8 cellular contexts compared by ENCODE assay signal in the genomic region with DNA sequence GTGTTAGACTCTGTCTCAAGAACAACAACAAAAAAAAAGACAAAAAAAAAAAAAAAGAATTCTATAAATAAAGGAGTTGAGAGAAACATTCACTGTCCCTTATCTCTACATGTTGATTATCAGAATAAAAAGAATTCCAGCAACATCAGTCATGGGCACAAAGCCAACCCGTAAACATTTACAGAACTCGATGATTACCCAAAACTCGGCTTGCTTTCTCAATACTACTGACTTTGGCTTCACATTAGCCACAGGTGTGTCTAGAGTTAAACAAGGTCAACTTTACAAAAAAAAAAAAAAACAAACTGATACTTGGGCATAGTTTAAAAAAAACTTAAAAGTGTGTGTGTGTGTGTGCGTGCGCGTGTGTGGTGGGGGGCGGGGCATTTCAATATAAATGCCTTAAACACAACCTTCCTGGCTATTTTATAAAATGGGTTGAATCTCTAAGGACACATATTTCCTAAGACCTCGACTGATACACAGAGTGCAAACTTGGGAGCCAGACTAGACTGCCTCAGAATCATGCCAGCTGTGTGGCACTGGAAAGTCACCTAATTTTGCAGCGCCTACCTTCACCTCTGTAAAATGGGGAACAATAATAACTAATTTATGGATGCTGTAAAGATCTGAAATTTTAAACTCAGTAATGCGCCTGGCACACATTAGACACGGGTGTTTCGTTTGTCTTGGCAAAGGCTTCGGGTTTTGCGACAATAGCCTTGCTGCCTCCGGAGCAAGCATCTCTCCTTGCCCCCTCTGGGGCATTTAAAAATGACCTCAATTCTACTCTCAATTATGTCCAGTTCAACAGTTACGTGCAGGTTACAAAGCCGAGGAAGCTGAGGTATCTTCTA. TPM values are rescaled to one million over a fixed set of nuclear protein-coding genes. Genes with fewer than 3 reads are reported as not detected.
DNase-seq lines count a peak whose midpoint lies in the region; ATAC-seq and TF ChIP-seq lines count a peak whose summit lies in the region.

No MANE protein-coding gene starts in this region.

- 8% methylated on average over 17 of the region's 17 CpGs for WGBS in esophagus, 2 donors

- H3K27ac Mint-ChIP-seq in CD4-positive, alpha-beta T cell = peak overlapping the region; percentile 71

- H3K27me3 Mint-ChIP-seq in CD4-positive, alpha-beta T cell = no peaks in the 10 kb centered on the region

- H3K27ac ChIP-seq in CD4-positive, alpha-beta T cell (ENCODE audit: low read depth, low read length) = no peak overlapping the region
- H3K27ac ChIP-seq in RWPE1 (peak overlapping the region; percentile 94), esophagus (ENCODE audit: low read depth in 2 of 2, low read length in 1 of 2) (peak overlapping the region; percentile 92 to 97)

- peak overlapping the region; percentile 92 for H3K4me3 Mint-ChIP-seq in CD4-positive, alpha-beta T cell

- H3K9me3 ChIP-seq in CD4-positive, alpha-beta T cell (ENCODE audit: control insufficient read depth, low read length) = no peaks in the 10 kb centered on the region
- no peaks in the 10 kb centered on the region for H3K9me3 ChIP-seq in esophagus (ENCODE audit: control insufficient read depth in 2 of 2, insufficient read depth in 1 of 2, low read depth in 1 of 2, low read length in 1 of 2)
- H3K9me3 ChIP-seq in neuron (ENCODE audit: low read length) = no peaks in the 10 kb centered on the region

- no peak for ATAC-seq in CD4-positive, alpha-beta T cell (ENCODE audit: poor library complexity)
- peak; percentile 37 for ATAC-seq in GM18870 (IDR thresholded peaks at IDR 0.05; ENCODE audit: unreplicated experiment)
- ATAC-seq in HG03064 (IDR thresholded peaks at IDR 0.05; ENCODE audit: low read depth, unreplicated experiment) = peak; percentile 27

- no peaks in the 10 kb centered on the region for H3K27me3 ChIP-seq in CD4-positive, alpha-beta T cell (ENCODE audit: control insufficient read depth, insufficient read depth, low read length)
- H3K27me3 ChIP-seq in esophagus (ENCODE audit: control insufficient read depth in 1 of 2, insufficient read depth in 2 of 2, low read length in 2 of 2) (no peaks in the 10 kb centered on the region), neuron (ENCODE audit: insufficient read depth, low read length) (no peaks in the 10 kb centered on the region)

- peak overlapping the region; percentile 75 for H2AFZ ChIP-seq in neuron (ENCODE audit: low read depth, low read length)

- no peaks in the 10 kb centered on the region for H3K9me3 Mint-ChIP-seq in CD4-positive, alpha-beta T cell

- CTCF ChIA-PET in CD4-positive, alpha-beta T cell (lab: Charles Lee) = interaction anchor here (1.2 kb wide), 1 partner anchor 100 kb away, joined by 3 read pairs; no protein-coding TSS in a partner anchor
- CTCF ChIA-PET in RWPE1 (lab: Yijun Ruan, JAX) = interaction anchor here (0.6 kb wide), 1 partner anchor 100 kb away, joined by 3 read pairs; no protein-coding TSS in a partner anchor

- peaks cover 18% of the 10 kb centered on the region for H3K36me3 Mint-ChIP-seq in CD4-positive, alpha-beta T cell (ENCODE audit: low read depth)

- no peak for DNase-seq in CD4-positive, alpha-beta T cell
- DNase-seq in RWPE1 (ENCODE audit: low spot score) (no peak), OCI-M2 (lab: John Stamatoyannopoulos, UW; ENCODE audit: unreplicated experiment) (no peak), GM13976 (ENCODE audit: low spot score) (no peak)

- peak overlapping the region; percentile 64 to 68 for H3K4me3 ChIP-seq in esophagus (ENCODE audit: low read depth in 1 of 2, low read length in 2 of 2)
- peak overlapping the region; percentile 84 for H3K4me3 ChIP-seq in neuron (ENCODE audit: low read length)

- H3K36me3 ChIP-seq in esophagus (ENCODE audit: control insufficient read depth in 2 of 2, insufficient read depth in 2 of 2, low read length in 1 of 2) = peaks cover 0 to 3% of the 10 kb centered on the region in 2 donors
- peaks cover 11% of the 10 kb centered on the region for H3K36me3 ChIP-seq in neuron (ENCODE audit: insufficient read depth, low read length)

- POLR2A ChIA-PET in CD4-positive, alpha-beta T cell (lab: Charles Lee) = interaction anchor here (0.7 to 1.6 kb wide), 8 partner anchors 8 to 318 kb away, joined by 3 to 45 read pairs (median 5); partner anchors contain the start of genes CAB39L, KPNA3, SETDB2 and SPRYD7
- POLR2A ChIA-PET in RWPE1 (lab: Yijun Ruan, JAX; ENCODE audit: low non-redundant PET) = interaction anchor here (1.5 kb wide), 1 partner anchor 102 kb away, joined by 5 read pairs; the partner anchor contains the start of gene KPNA3

- peaks cover 53% of the 10 kb centered on the region for H3K4me1 Mint-ChIP-seq in CD4-positive, alpha-beta T cell (ENCODE audit: low read depth)

- peaks cover 0 to 4% of the 10 kb centered on the region in 2 donors for H3K4me1 ChIP-seq in esophagus (ENCODE audit: control insufficient read depth in 2 of 2, insufficient read depth in 2 of 2, low read length in 1 of 2)
- H3K4me1 ChIP-seq in neuron (ENCODE audit: insufficient read depth, low read length) = no peaks in the 10 kb centered on the region

- in situ Hi-C loops in GM13976 (cut with MboI; ENCODE audit: low sequenced_read_pairs, unreplicated experiment) = no loop called here

- TF ChIP-seq CTCF in CD4-positive, alpha-beta T cell (IDR thresholded peaks at IDR 0.05) = no peak
- no peak for TF ChIP-seq CTCF in RWPE1 (conservative IDR thresholded peaks at IDR 0.05; ENCODE audit: low read depth)
- TF ChIP-seq CTCF in GM13976 (IDR thresholded peaks at IDR 0.05; ENCODE audit: borderline replicate concordance, control extremely low read depth, extremely low read depth, insufficient read depth, missing control alignments) = no peak

- intact Hi-C loops in CD4-positive, alpha-beta T cell (cut with DNase I, micrococcal nuclease) = loop anchor here in 1 of 2 experiments (2.0 to 10.0 kb wide), 4 partner anchors 102 to 716 kb away; partner anchors contain the start of genes CAB39L, FNDC3A, KPNA3 and SETDB2

RNA-seq across cellular contexts. Expression of gene EBPL, which starts 0.9 kb away (rescaled TPM):
- 10 to 100 TPM; 22.3 to 23.2 TPM for total RNA-seq in CD4-positive, alpha-beta T cell
- 10 to 100 TPM; 53.0 to 73.6 TPM for polyA plus RNA-seq in esophagus
